Comparison of ENCODE assay signal across 2 cellular contexts in the genomic region with DNA sequence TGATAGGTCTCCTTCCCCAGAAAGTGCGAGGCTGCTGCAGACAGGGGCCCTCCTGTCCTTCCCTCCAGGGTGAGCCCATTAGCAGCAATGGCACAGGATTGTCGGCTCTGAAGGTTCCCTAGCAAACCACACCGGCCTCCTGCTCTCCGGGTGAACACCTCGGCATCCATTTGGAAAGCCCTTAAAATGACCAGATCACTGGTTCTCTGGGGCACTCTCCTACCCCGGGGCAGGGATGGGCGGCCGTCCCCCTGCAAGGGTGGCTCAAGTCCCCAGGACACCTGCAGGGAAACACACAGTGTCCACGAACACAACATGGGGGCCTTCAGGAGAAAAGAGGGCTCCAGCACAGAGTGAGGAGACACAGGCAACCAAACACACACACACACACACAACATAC.
TF ChIP-seq lines count a peak whose summit lies in the region.

No MANE protein-coding gene starts in this region.

TF ChIP-seq in IMR-90, 13 proteins besides CTCF, POLR2A, EP300 and RAD21:
- TF ChIP-seq RFX5 (IDR thresholded peaks at IDR 0.05; ENCODE audit: low read depth, low read length) (no peak), NFE2L2 (IDR thresholded peaks at IDR 0.05; ENCODE audit: low read depth, low read length) (no peak), RCOR1 (IDR thresholded peaks at IDR 0.05; ENCODE audit: insufficient replicate concordance, low read length) (no peak), SMC3 (IDR thresholded peaks at IDR 0.05; ENCODE audit: low read depth, low read length) (no peak), FOS (IDR thresholded peaks at IDR 0.05; ENCODE audit: low read depth, low read length) (no peak), CEBPB (IDR thresholded peaks at IDR 0.05; ENCODE audit: low read depth, low read length) (no peak), BHLHE40 (IDR thresholded peaks at IDR 0.05; ENCODE audit: low read depth, low read length) (no peak), CHD1 (IDR thresholded peaks at IDR 0.05; ENCODE audit: low read depth, low read length) (no peak), MAFK (IDR thresholded peaks at IDR 0.05; ENCODE audit: low read depth, low read length) (no peak), MXI1 (IDR thresholded peaks at IDR 0.05; ENCODE audit: borderline replicate concordance, low read depth, low read length) (no peak), MAZ (IDR thresholded peaks at IDR 0.05; ENCODE audit: borderline replicate concordance, low read depth, low read length) (no peak)
- TF ChIP-seq, protein P1, sequence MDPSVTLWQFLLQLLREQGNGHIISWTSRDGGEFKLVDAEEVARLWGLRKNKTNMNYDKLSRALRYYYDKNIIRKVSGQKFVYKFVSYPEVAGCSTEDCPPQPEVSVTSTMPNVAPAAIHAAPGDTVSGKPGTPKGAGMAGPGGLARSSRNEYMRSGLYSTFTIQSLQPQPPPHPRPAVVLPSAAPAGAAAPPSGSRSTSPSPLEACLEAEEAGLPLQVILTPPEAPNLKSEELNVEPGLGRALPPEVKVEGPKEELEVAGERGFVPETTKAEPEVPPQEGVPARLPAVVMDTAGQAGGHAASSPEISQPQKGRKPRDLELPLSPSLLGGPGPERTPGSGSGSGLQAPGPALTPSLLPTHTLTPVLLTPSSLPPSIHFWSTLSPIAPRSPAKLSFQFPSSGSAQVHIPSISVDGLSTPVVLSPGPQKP (IDR thresholded peaks at IDR 0.05; ENCODE audit: borderline replicate concordance, low read depth, low read length), result no peak
- TF ChIP-seq, protein P2, sequence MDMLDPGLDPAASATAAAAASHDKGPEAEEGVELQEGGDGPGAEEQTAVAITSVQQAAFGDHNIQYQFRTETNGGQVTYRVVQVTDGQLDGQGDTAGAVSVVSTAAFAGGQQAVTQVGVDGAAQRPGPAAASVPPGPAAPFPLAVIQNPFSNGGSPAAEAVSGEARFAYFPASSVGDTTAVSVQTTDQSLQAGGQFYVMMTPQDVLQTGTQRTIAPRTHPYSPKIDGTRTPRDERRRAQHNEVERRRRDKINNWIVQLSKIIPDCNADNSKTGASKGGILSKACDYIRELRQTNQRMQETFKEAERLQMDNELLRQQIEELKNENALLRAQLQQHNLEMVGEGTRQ (IDR thresholded peaks at IDR 0.05; ENCODE audit: low read depth, low read length), result no peak

TF ChIP-seq in H1, 55 proteins besides CTCF, POLR2A, EP300 and RAD21:
- TF ChIP-seq POLR2AphosphoS5 (IDR thresholded peaks at IDR 0.05; ENCODE audit: low read depth, low read length) (no peak), RXRA (IDR thresholded peaks at IDR 0.05; ENCODE audit: insufficient read depth, low read depth, low read length) (no peak), JUND (IDR thresholded peaks at IDR 0.05; ENCODE audit: low read length) (no peak), KDM4A (IDR thresholded peaks at IDR 0.05; ENCODE audit: low read depth, low read length, severe bottlenecking) (no peak), GTF2F1 (IDR thresholded peaks at IDR 0.05; ENCODE audit: borderline replicate concordance, low read depth, low read length) (no peak), SUZ12 (IDR thresholded peaks at IDR 0.05; ENCODE audit: low read length) (no peak), KDM1A (IDR thresholded peaks at IDR 0.05; ENCODE audit: borderline replicate concordance, low read length) (no peak), GABPA (IDR thresholded peaks at IDR 0.05; ENCODE audit: borderline replicate concordance, insufficient read depth, low read length) (no peak), JUN (IDR thresholded peaks at IDR 0.05; ENCODE audit: low read depth, low read length) (no peak), EGR1 (IDR thresholded peaks at IDR 0.05; ENCODE audit: borderline replicate concordance, low read depth, low read length) (no peak), PHF8 (conservative IDR thresholded peaks at IDR 0.05; ENCODE audit: low read depth, low read length) (no peak), CHD2 (IDR thresholded peaks at IDR 0.05; ENCODE audit: low read length) (no peak), HDAC2 (IDR thresholded peaks at IDR 0.05; ENCODE audit: borderline replicate concordance in 1 of 2, low read depth in 2 of 2, low read length in 2 of 2) (no peak), EZH2 (IDR thresholded peaks at IDR 0.05; ENCODE audit: low read depth, low read length, severe bottlenecking) (no peak), SP2 (IDR thresholded peaks at IDR 0.05; ENCODE audit: low read length) (no peak)
- TF ChIP-seq, protein P3, sequence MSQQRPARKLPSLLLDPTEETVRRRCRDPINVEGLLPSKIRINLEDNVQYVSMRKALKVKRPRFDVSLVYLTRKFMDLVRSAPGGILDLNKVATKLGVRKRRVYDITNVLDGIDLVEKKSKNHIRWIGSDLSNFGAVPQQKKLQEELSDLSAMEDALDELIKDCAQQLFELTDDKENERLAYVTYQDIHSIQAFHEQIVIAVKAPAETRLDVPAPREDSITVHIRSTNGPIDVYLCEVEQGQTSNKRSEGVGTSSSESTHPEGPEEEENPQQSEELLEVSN (IDR thresholded peaks at IDR 0.05), result no peak
- TF ChIP-seq, protein P4, sequence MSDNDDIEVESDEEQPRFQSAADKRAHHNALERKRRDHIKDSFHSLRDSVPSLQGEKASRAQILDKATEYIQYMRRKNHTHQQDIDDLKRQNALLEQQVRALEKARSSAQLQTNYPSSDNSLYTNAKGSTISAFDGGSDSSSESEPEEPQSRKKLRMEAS (IDR thresholded peaks at IDR 0.05), result no peak
- TF ChIP-seq, protein P5, sequence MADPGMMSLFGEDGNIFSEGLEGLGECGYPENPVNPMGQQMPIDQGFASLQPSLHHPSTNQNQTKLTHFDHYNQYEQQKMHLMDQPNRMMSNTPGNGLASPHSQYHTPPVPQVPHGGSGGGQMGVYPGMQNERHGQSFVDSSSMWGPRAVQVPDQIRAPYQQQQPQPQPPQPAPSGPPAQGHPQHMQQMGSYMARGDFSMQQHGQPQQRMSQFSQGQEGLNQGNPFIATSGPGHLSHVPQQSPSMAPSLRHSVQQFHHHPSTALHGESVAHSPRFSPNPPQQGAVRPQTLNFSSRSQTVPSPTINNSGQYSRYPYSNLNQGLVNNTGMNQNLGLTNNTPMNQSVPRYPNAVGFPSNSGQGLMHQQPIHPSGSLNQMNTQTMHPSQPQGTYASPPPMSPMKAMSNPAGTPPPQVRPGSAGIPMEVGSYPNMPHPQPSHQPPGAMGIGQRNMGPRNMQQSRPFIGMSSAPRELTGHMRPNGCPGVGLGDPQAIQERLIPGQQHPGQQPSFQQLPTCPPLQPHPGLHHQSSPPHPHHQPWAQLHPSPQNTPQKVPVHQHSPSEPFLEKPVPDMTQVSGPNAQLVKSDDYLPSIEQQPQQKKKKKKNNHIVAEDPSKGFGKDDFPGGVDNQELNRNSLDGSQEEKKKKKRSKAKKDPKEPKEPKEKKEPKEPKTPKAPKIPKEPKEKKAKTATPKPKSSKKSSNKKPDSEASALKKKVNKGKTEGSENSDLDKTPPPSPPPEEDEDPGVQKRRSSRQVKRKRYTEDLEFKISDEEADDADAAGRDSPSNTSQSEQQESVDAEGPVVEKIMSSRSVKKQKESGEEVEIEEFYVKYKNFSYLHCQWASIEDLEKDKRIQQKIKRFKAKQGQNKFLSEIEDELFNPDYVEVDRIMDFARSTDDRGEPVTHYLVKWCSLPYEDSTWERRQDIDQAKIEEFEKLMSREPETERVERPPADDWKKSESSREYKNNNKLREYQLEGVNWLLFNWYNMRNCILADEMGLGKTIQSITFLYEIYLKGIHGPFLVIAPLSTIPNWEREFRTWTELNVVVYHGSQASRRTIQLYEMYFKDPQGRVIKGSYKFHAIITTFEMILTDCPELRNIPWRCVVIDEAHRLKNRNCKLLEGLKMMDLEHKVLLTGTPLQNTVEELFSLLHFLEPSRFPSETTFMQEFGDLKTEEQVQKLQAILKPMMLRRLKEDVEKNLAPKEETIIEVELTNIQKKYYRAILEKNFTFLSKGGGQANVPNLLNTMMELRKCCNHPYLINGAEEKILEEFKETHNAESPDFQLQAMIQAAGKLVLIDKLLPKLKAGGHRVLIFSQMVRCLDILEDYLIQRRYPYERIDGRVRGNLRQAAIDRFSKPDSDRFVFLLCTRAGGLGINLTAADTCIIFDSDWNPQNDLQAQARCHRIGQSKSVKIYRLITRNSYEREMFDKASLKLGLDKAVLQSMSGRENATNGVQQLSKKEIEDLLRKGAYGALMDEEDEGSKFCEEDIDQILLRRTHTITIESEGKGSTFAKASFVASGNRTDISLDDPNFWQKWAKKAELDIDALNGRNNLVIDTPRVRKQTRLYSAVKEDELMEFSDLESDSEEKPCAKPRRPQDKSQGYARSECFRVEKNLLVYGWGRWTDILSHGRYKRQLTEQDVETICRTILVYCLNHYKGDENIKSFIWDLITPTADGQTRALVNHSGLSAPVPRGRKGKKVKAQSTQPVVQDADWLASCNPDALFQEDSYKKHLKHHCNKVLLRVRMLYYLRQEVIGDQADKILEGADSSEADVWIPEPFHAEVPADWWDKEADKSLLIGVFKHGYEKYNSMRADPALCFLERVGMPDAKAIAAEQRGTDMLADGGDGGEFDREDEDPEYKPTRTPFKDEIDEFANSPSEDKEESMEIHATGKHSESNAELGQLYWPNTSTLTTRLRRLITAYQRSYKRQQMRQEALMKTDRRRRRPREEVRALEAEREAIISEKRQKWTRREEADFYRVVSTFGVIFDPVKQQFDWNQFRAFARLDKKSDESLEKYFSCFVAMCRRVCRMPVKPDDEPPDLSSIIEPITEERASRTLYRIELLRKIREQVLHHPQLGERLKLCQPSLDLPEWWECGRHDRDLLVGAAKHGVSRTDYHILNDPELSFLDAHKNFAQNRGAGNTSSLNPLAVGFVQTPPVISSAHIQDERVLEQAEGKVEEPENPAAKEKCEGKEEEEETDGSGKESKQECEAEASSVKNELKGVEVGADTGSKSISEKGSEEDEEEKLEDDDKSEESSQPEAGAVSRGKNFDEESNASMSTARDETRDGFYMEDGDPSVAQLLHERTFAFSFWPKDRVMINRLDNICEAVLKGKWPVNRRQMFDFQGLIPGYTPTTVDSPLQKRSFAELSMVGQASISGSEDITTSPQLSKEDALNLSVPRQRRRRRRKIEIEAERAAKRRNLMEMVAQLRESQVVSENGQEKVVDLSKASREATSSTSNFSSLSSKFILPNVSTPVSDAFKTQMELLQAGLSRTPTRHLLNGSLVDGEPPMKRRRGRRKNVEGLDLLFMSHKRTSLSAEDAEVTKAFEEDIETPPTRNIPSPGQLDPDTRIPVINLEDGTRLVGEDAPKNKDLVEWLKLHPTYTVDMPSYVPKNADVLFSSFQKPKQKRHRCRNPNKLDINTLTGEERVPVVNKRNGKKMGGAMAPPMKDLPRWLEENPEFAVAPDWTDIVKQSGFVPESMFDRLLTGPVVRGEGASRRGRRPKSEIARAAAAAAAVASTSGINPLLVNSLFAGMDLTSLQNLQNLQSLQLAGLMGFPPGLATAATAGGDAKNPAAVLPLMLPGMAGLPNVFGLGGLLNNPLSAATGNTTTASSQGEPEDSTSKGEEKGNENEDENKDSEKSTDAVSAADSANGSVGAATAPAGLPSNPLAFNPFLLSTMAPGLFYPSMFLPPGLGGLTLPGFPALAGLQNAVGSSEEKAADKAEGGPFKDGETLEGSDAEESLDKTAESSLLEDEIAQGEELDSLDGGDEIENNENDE (IDR thresholded peaks at IDR 0.05; ENCODE audit: insufficient replicate concordance, low read length), result no peak
